Comparison of ENCODE assay signal across 8 cellular contexts in the genomic region with DNA sequence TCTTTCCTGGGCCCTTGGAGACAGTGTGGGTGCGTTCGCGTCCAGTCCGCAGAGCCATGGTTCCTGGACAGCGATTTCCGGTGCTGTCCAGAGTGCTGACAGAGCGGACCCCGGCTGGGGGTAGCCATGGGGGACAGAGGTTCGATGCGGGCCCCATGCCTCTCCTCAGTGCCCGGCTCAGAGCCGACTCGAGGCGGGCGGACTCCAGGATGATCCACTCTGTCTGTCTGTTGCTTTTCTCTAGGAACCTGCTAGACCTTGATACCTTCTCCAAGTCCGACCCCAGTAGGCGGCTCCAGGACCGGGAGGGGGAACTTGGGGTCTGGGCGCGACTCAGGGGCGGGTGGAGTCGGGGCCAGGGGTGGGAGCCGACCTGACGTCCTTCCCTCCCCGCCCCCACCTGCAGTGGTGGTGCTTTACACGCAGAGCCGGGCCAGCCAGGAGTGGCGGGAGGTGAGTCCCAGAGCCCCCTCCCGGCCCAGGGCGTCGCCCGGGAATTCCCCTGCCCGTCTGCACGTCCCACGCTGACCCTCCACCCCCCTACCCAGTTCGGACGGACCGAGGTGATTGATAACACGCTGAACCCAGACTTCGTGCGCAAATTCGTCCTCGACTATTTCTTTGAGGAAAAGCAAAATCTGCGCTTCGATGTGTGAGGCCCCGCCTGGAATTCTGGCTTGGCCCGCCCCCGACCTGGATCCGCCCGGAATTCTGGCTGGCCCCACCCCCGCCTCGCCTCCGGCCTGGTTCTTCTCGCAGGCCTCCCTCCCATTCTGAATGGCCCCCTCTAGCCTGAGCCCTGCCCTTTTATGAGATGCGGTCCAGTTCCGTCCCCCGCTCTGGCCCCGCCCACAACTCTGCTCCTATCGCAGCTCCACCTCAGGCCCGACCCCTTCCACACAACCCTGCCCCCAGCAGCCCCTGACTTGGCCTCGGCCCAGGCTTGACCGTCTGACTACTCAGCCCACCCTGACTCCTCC. TPM values are rescaled to one million over a fixed set of nuclear protein-coding genes. Genes with fewer than 3 reads are reported as not detected.
DNase-seq lines count a peak whose midpoint lies in the region; ATAC-seq and TF ChIP-seq lines count a peak whose summit lies in the region.

No MANE protein-coding gene starts in this region.

- H3K4me3 ChIP-seq in CD8-positive, alpha-beta T cell (ENCODE audit: low read depth, low read length): peak overlapping the region; percentile 27
- peak overlapping the region; percentile 74 for H3K4me3 ChIP-seq in HUES6 (ENCODE audit: low read depth, low read length)
- peak overlapping the region; percentile 45 to 47 for H3K4me3 ChIP-seq in ascending aorta
- H3K4me3 ChIP-seq in skeletal muscle cell (ENCODE audit: low read depth, low read length): peak overlapping the region; percentile 29

- no peak for TF ChIP-seq CTCF in CD8-positive, alpha-beta T cell (IDR thresholded peaks at IDR 0.05)
- TF ChIP-seq CTCF in ascending aorta (IDR thresholded peaks at IDR 0.05): no peak

- H3K36me3 ChIP-seq in CD8-positive, alpha-beta T cell (ENCODE audit: insufficient read depth, low read length): peaks cover 10% of the 10 kb centered on the region
- H3K36me3 ChIP-seq in HUES6 (ENCODE audit: control insufficient read depth, insufficient read depth, low read length) (peaks cover 22% of the 10 kb centered on the region), ascending aorta (peaks cover 7 to 35% of the 10 kb centered on the region in 2 donors)

- no peaks in the 10 kb centered on the region for H3K9me3 ChIP-seq in CD8-positive, alpha-beta T cell (ENCODE audit: low read length)
- no peaks in the 10 kb centered on the region for H3K9me3 ChIP-seq in HUES6 (ENCODE audit: control insufficient read depth, insufficient read depth, low read depth, low read length)
- H3K9me3 ChIP-seq in ascending aorta: no peaks in the 10 kb centered on the region

- DNase-seq in CD8-positive, alpha-beta T cell: peak in 1 of 7 experiments; percentile 14
- DNase-seq in ascending aorta (ENCODE audit: low spot score in 2 of 2) (no peak), iPS DF 4.7 (ENCODE audit: extremely low read depth, low spot score) (peak; percentile 74), skeletal muscle cell (ENCODE audit: low read depth) (no peak), COR-L47 (lab: John Stamatoyannopoulos, UW) (no peak), pons (ENCODE audit: low spot score) (no peak)

- no peak overlapping the region for H3K9ac ChIP-seq in HUES6 (ENCODE audit: low read length)

- H3K27me3 Mint-ChIP-seq in CD8-positive, alpha-beta T cell (ENCODE audit: low read depth): peaks cover 19% of the 10 kb centered on the region

- no peaks in the 10 kb centered on the region for H3K9me3 Mint-ChIP-seq in CD8-positive, alpha-beta T cell

- ATAC-seq in CD8-positive, alpha-beta T cell: peak; percentile 21
- ATAC-seq in HG02885 (IDR thresholded peaks at IDR 0.05; ENCODE audit: poor library complexity, unreplicated experiment): no peak

- CTCF ChIA-PET in CD8-positive, alpha-beta T cell (lab: Charles Lee): no interaction called here

- no peak overlapping the region for H3K27ac ChIP-seq in CD8-positive, alpha-beta T cell (ENCODE audit: low read depth, low read length)
- H3K27ac ChIP-seq in HUES6 (ENCODE audit: low read depth, low read length) (no peak overlapping the region), ascending aorta (no peak overlapping the region)

- H3K27me3 ChIP-seq in CD8-positive, alpha-beta T cell (ENCODE audit: insufficient read depth, low read length): peaks cover 7% of the 10 kb centered on the region
- H3K27me3 ChIP-seq in HUES6 (ENCODE audit: control insufficient read depth, insufficient read depth, low read length) (peaks cover 27% of the 10 kb centered on the region), ascending aorta (peaks cover 3% of the 10 kb centered on the region)

- peaks cover 12% of the 10 kb centered on the region for H3K4me1 ChIP-seq in CD8-positive, alpha-beta T cell (ENCODE audit: insufficient read depth, low read length)
- H3K4me1 ChIP-seq in HUES6 (ENCODE audit: control insufficient read depth, insufficient read depth, low read length) (no peaks in the 10 kb centered on the region), ascending aorta (peaks cover 0 to 9% of the 10 kb centered on the region in 2 donors)

- H3K36me3 Mint-ChIP-seq in CD8-positive, alpha-beta T cell: peaks cover 32% of the 10 kb centered on the region

- H3K4me1 Mint-ChIP-seq in CD8-positive, alpha-beta T cell (ENCODE audit: low read depth): peaks cover 17% of the 10 kb centered on the region

- peak overlapping the region; percentile 51 for H3K4me3 Mint-ChIP-seq in CD8-positive, alpha-beta T cell

- POLR2A ChIA-PET in CD8-positive, alpha-beta T cell (lab: Charles Lee): interaction anchor here (0.5 to 0.7 kb wide), 2 partner anchors 16 to 755 kb away, joined by 3 read pairs; no protein-coding TSS in a partner anchor

- intact Hi-C loops in CD8-positive, alpha-beta T cell (cut with DNase I, micrococcal nuclease): no loop called here
- intact Hi-C loops in ascending aorta (cut with DNase I): no loop called here

- no peak overlapping the region for H3K27ac Mint-ChIP-seq in CD8-positive, alpha-beta T cell

RNA-seq across cellular contexts. Expression of a gene that starts 1.0 kb away (rescaled TPM):
- total RNA-seq in CD8-positive, alpha-beta T cell: under 1 TPM in 1 of 2 experiments, not detected in 1; 0.60 TPM
- not detected for total RNA-seq in ascending aorta

RNA-seq across cellular contexts. Expression of a gene that starts 26.9 kb away (rescaled TPM):
- 10 to 100 TPM; 22.0 to 25.8 TPM for total RNA-seq in CD8-positive, alpha-beta T cell
- 18.6 TPM for total RNA-seq in ascending aorta

RNA-seq across cellular contexts. Expression of a gene that starts 45.1 kb away (rescaled TPM):
- total RNA-seq in CD8-positive, alpha-beta T cell: 1 to 10 TPM; 4.9 to 7.9 TPM
- total RNA-seq in ascending aorta: 36.0 TPM

RNA-seq across cellular contexts. Expression of a gene that starts 55.3 kb away (rescaled TPM):
- 100 to 1,000 TPM; 100 to 106 TPM for total RNA-seq in CD8-positive, alpha-beta T cell
- 13.7 TPM for total RNA-seq in ascending aorta
